Comparison of ENCODE assay signal across 27 cellular contexts in the genomic region with DNA sequence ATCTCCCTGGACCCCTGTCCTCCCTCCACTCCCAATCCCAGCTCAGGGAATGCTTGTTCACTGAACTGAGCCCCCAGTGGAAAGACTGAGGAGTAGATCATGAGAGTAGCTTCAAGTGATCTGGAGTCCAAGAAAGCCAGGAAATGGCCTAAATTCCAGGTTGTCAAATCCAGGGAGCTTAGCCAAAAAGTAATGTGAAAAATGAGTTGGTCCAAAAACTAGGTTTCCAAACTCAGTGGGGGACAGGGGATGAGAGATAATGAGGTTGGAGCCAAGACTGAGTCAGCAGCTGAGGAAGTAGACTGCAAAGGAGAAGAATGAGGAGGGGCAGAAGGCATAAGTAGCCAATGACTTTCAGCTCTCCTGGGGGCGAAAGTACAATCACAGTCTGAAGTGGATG.
DNase-seq lines count a peak whose midpoint lies in the region; ATAC-seq and TF ChIP-seq lines count a peak whose summit lies in the region.
"Had no signal": no experiment of that assay in that cellular context is flagged by ENCODE, and none has a peak within 500 bp of the region (broad histone marks: within the 10 kb centered on the region; RNA-seq: fewer than 3 reads in every experiment).

No MANE protein-coding gene starts in this region.

- H3K27me3 ChIP-seq in MG63 = no peaks in the 10 kb centered on the region
- H3K27me3 ChIP-seq: heart right ventricle, pancreas had no signal

- H3K4me3 Mint-ChIP-seq in activated naive CD8-positive, alpha-beta T cell treated with anti-CD3 and anti-CD28 coated beads, Interleukin-2, amount 50 U/mL, for 24 hours = no peak overlapping the region
- H3K4me3 Mint-ChIP-seq: activated CD4-positive, alpha-beta T cell treated with anti-CD3 and anti-CD28 coated beads for 36 hours; activated CD8-positive, alpha-beta T cell treated with anti-CD3 and anti-CD28 coated beads, Interleukin-2, amount 10 ng/mL, durations not matched to agents 7 days and 5 days; activated naive CD4-positive, alpha-beta T cell treated with anti-CD3 and anti-CD28 coated beads, Interleukin-2, amount 50 U/mL, for 24 hours; CD4-positive, CD25-positive, alpha-beta regulatory T cell had no signal

- H3K36me3 Mint-ChIP-seq in activated naive CD8-positive, alpha-beta T cell treated with anti-CD3 and anti-CD28 coated beads, Interleukin-2, amount 50 U/mL, for 24 hours (ENCODE audit: low read depth) = no peaks in the 10 kb centered on the region
- H3K36me3 Mint-ChIP-seq: activated naive CD4-positive, alpha-beta T cell treated with anti-CD3 and anti-CD28 coated beads, Interleukin-2, amount 50 U/mL, for 24 hours; CD4-positive, CD25-positive, alpha-beta regulatory T cell had no signal

- H3K9me3 Mint-ChIP-seq in activated naive CD8-positive, alpha-beta T cell treated with anti-CD3 and anti-CD28 coated beads, Interleukin-2, amount 50 U/mL, for 24 hours = peaks cover 1% of the 10 kb centered on the region
- H3K9me3 Mint-ChIP-seq: activated naive CD4-positive, alpha-beta T cell treated with anti-CD3 and anti-CD28 coated beads, Interleukin-2, amount 50 U/mL, for 24 hours; activated T-helper 2 cell treated with anti-CD3 and anti-CD28 coated beads, Interferon-gamma antibody, Interleukin-2, Interleukin-4, amounts not matched to agents 10 μg/mL and 5 μg/mL and 100 μg/mL, durations not matched to agents 14 hours and 24 hours and 36 hours had no signal

- in situ Hi-C loops in astrocyte of the cerebellum (cut with HindIII; ENCODE audit: low sequenced_read_pairs) = no loop called here

- H3K4me1 Mint-ChIP-seq in activated naive CD8-positive, alpha-beta T cell treated with anti-CD3 and anti-CD28 coated beads, Interleukin-2, amount 50 U/mL, for 24 hours = no peaks in the 10 kb centered on the region
- H3K4me1 Mint-ChIP-seq: activated CD4-positive, alpha-beta T cell treated with anti-CD3 and anti-CD28 coated beads for 36 hours; activated naive CD4-positive, alpha-beta T cell treated with anti-CD3 and anti-CD28 coated beads, Interleukin-2, amount 50 U/mL, for 24 hours; CD4-positive, CD25-positive, alpha-beta regulatory T cell had no signal

- TF ChIP-seq CTCF in astrocyte of the cerebellum (IDR thresholded peaks at IDR 0.05; ENCODE audit: low read depth, low read length, missing control alignments) = peak; percentile 37

- H3K9me3 ChIP-seq in MG63 = peaks cover 4% of the 10 kb centered on the region; the same call in 1 of the 2 replicates
- H3K9me3 ChIP-seq: heart right ventricle, pancreas had no signal

- H3K36me3 ChIP-seq in MG63 = no peaks in the 10 kb centered on the region
- H3K36me3 ChIP-seq: heart right ventricle, pancreas had no signal

- H3K4me3 ChIP-seq in MG63 (no peak overlapping the region), astrocyte of the cerebellum (ENCODE audit: low read depth, low read length) (no peak overlapping the region)
- H3K4me3 ChIP-seq: heart right ventricle, pancreas had no signal

- DNase-seq in AG20443 (ENCODE audit: low spot score) (peak; percentile 81), MG63 (peak; percentile 79), astrocyte of the cerebellum (ENCODE audit: low read depth) (peak; percentile 95), kidney tubule cell (ENCODE audit: low spot score) (peak; percentile 90), epidermal melanocyte (ENCODE audit: insufficient read length, low spot score) (no peak)
- no peak for DNase-seq in activated naive CD8-positive, alpha-beta T cell treated with anti-CD3 and anti-CD28 coated beads, Interleukin-2, amount 50 U/mL, for 24 hours
- DNase-seq: activated CD4-positive, alpha-beta T cell treated with anti-CD3 and anti-CD28 coated beads for 36 hours; activated CD8-positive, alpha-beta T cell treated with anti-CD3 and anti-CD28 coated beads, Interleukin-2, amount 10 ng/mL, durations not matched to agents 7 days and 5 days; aorta; CD4-positive, CD25-positive, alpha-beta regulatory T cell; heart right ventricle; KBM-7; mammary epithelial cell; MM.1S; NCI-H1436; NCI-H2081 treated with DMSO at 0.1 percent for 48 hours; NCI-H226; NCI-H82; pancreas; right cardiac atrium; stimulated activated CD4-positive, alpha-beta T cell treated with anti-CD3 and anti-CD28 coated beads, Interleukin-12 subunit alpha, Interleukin-12 subunit beta, amount 100 ng/mL, for 4 hours; stimulated activated naive CD4-positive, alpha-beta T cell; T-helper 2 cell had no signal

- H3K27me3 Mint-ChIP-seq in activated naive CD8-positive, alpha-beta T cell treated with anti-CD3 and anti-CD28 coated beads, Interleukin-2, amount 50 U/mL, for 24 hours = no peaks in the 10 kb centered on the region
- H3K27me3 Mint-ChIP-seq: activated CD4-positive, alpha-beta T cell treated with anti-CD3 and anti-CD28 coated beads for 36 hours; activated naive CD4-positive, alpha-beta T cell treated with anti-CD3 and anti-CD28 coated beads, Interleukin-2, amount 50 U/mL, for 24 hours; CD4-positive, CD25-positive, alpha-beta regulatory T cell had no signal

- no peak overlapping the region for H3K27ac Mint-ChIP-seq in activated naive CD8-positive, alpha-beta T cell treated with anti-CD3 and anti-CD28 coated beads, Interleukin-2, amount 50 U/mL, for 24 hours
- H3K27ac Mint-ChIP-seq: activated CD4-positive, alpha-beta T cell treated with anti-CD3 and anti-CD28 coated beads for 36 hours; activated CD8-positive, alpha-beta T cell treated with anti-CD3 and anti-CD28 coated beads, Interleukin-2, amount 10 ng/mL, durations not matched to agents 7 days and 5 days; activated naive CD4-positive, alpha-beta T cell treated with anti-CD3 and anti-CD28 coated beads, Interleukin-2, amount 50 U/mL, for 24 hours; activated T-helper 2 cell treated with anti-CD3 and anti-CD28 coated beads, Interferon-gamma antibody, Interleukin-2, Interleukin-4, amounts not matched to agents 10 μg/mL and 5 μg/mL and 100 μg/mL, durations not matched to agents 14 hours and 24 hours and 36 hours; CD4-positive, CD25-positive, alpha-beta regulatory T cell had no signal

- ATAC-seq in HG03097 (IDR thresholded peaks at IDR 0.05; ENCODE audit: low FRiP score, unreplicated experiment) = no peak
- ATAC-seq in HG02642 (IDR thresholded peaks at IDR 0.05; ENCODE audit: poor library complexity, unreplicated experiment) = no peak
- no peak for ATAC-seq in activated naive CD8-positive, alpha-beta T cell treated with anti-CD3 and anti-CD28 coated beads, Interleukin-2, amount 50 U/mL, for 24 hours
- ATAC-seq: activated CD4-positive, alpha-beta T cell treated with anti-CD3 and anti-CD28 coated beads for 36 hours; activated CD8-positive, alpha-beta T cell treated with anti-CD3 and anti-CD28 coated beads, Interleukin-2, amount 10 ng/mL, durations not matched to agents 7 days and 5 days; heart right ventricle; pancreas; right cardiac atrium had no signal

Comparison
In these comparisons a context has a peak if more than half of its experiments do, and no peak if none do; other contexts are left out.
1. DNase-seq: peak in AG20443 (single experiment), MG63 (single experiment), astrocyte of the cerebellum (single experiment) and kidney tubule cell (single experiment); none in epidermal melanocyte (single experiment) and activated naive CD8-positive, alpha-beta T cell treated with anti-CD3 and anti-CD28 coated beads, Interleukin-2, amount 50 U/mL, for 24 hours (single experiment).